ENCODE assay signal across 1 cellular context in the genomic region with DNA sequence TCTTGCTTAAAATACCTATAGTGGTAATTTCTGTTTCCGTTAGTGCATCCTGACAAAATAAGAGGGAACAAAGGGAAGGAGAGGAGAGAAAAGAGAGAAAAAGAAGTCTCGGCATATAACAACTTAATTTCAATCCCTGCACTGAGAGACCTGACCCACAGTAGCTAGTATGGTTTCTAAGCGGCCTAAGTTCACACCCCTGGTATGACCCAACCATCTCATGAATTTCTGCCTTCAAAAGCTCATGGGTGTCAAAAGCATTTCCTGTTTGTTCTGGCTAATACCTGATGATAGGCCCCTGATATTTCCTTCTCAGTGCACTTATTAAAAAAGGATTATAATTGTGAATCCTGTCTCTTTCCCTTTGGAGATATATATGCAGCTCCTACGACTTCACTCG.
TF ChIP-seq lines count a peak whose summit lies in the region.

No MANE protein-coding gene starts in this region.

TF ChIP-seq in GM12878, 131 proteins besides CTCF, POLR2A, EP300 and RAD21:
- no peak for TF ChIP-seq EED (IDR thresholded peaks at IDR 0.05; ENCODE audit: low read depth)
- 0 out of 2 replicates have a peak, but pooled peaks have one; percentile 11 for TF ChIP-seq IKZF1 (conservative IDR thresholded peaks at IDR 0.05)
- TF ChIP-seq IKZF2 (IDR thresholded peaks at IDR 0.05) = no peak
- 0 out of 2 replicates have a peak, but pooled peaks have one; percentile 16 for TF ChIP-seq ATF7 (IDR thresholded peaks at IDR 0.05; ENCODE audit: low read depth)
- no peak for TF ChIP-seq IRF4 (IDR thresholded peaks at IDR 0.05; ENCODE audit: low read depth, low read length)
- 0 out of 2 replicates have a peak, but pooled peaks have one; percentile 35 for TF ChIP-seq GATAD2B (conservative IDR thresholded peaks at IDR 0.05; ENCODE audit: low read depth)
- TF ChIP-seq, protein P1, sequence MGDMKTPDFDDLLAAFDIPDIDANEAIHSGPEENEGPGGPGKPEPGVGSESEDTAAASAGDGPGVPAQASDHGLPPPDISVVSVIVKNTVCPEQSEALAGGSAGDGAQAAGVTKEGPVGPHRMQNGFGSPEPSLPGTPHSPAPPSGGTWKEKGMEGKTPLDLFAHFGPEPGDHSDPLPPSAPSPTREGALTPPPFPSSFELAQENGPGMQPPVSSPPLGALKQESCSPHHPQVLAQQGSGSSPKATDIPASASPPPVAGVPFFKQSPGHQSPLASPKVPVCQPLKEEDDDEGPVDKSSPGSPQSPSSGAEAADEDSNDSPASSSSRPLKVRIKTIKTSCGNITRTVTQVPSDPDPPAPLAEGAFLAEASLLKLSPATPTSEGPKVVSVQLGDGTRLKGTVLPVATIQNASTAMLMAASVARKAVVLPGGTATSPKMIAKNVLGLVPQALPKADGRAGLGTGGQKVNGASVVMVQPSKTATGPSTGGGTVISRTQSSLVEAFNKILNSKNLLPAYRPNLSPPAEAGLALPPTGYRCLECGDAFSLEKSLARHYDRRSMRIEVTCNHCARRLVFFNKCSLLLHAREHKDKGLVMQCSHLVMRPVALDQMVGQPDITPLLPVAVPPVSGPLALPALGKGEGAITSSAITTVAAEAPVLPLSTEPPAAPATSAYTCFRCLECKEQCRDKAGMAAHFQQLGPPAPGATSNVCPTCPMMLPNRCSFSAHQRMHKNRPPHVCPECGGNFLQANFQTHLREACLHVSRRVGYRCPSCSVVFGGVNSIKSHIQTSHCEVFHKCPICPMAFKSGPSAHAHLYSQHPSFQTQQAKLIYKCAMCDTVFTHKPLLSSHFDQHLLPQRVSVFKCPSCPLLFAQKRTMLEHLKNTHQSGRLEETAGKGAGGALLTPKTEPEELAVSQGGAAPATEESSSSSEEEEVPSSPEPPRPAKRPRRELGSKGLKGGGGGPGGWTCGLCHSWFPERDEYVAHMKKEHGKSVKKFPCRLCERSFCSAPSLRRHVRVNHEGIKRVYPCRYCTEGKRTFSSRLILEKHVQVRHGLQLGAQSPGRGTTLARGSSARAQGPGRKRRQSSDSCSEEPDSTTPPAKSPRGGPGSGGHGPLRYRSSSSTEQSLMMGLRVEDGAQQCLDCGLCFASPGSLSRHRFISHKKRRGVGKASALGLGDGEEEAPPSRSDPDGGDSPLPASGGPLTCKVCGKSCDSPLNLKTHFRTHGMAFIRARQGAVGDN (IDR thresholded peaks at IDR 0.05) = peak; percentile 75
- TF ChIP-seq, protein P2, sequence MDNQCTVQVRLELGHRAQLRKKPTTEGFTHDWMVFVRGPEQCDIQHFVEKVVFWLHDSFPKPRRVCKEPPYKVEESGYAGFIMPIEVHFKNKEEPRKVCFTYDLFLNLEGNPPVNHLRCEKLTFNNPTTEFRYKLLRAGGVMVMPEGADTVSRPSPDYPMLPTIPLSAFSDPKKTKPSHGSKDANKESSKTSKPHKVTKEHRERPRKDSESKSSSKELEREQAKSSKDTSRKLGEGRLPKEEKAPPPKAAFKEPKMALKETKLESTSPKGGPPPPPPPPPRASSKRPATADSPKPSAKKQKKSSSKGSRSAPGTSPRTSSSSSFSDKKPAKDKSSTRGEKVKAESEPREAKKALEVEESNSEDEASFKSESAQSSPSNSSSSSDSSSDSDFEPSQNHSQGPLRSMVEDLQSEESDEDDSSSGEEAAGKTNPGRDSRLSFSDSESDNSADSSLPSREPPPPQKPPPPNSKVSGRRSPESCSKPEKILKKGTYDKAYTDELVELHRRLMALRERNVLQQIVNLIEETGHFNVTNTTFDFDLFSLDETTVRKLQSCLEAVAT (IDR thresholded peaks at IDR 0.05) = peak; percentile 71
- TF ChIP-seq SIN3A (IDR thresholded peaks at IDR 0.05; ENCODE audit: low read depth, low read length) = no peak
- TF ChIP-seq, protein P3, sequence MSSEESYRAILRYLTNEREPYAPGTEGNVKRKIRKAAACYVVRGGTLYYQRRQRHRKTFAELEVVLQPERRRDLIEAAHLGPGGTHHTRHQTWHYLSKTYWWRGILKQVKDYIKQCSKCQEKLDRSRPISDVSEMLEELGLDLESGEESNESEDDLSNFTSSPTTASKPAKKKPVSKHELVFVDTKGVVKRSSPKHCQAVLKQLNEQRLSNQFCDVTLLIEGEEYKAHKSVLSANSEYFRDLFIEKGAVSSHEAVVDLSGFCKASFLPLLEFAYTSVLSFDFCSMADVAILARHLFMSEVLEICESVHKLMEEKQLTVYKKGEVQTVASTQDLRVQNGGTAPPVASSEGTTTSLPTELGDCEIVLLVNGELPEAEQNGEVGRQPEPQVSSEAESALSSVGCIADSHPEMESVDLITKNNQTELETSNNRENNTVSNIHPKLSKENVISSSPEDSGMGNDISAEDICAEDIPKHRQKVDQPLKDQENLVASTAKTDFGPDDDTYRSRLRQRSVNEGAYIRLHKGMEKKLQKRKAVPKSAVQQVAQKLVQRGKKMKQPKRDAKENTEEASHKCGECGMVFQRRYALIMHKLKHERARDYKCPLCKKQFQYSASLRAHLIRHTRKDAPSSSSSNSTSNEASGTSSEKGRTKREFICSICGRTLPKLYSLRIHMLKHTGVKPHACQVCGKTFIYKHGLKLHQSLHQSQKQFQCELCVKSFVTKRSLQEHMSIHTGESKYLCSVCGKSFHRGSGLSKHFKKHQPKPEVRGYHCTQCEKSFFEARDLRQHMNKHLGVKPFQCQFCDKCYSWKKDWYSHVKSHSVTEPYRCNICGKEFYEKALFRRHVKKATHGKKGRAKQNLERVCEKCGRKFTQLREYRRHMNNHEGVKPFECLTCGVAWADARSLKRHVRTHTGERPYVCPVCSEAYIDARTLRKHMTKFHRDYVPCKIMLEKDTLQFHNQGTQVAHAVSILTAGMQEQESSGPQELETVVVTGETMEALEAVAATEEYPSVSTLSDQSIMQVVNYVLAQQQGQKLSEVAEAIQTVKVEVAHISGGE (CRISPR knock-in tag; IDR thresholded peaks at IDR 0.05) = no peak
